ENCODE assay signal across 10 cellular contexts in genomic region chr2:28802975-28803429, GRCh38. TPM values are rescaled to one million over a fixed set of nuclear protein-coding genes. Genes with fewer than 3 reads are reported as not detected.
DNase-seq lines count a peak whose midpoint lies in the region; ATAC-seq and TF ChIP-seq lines count a peak whose summit lies in the region.
"Had no signal": no experiment of that assay in that cellular context is flagged by ENCODE, and none has a peak within 500 bp of the region (broad histone marks: within the 10 kb centered on the region; RNA-seq: fewer than 3 reads in every experiment).

No MANE protein-coding gene starts in this region.

- peak overlapping the region; percentile 29 to 59 for H3K27ac Mint-ChIP-seq in natural killer cell
- H3K27ac Mint-ChIP-seq in natural killer cell treated with Interleukin-12 subunit alpha and Interleukin-12 subunit beta and Interleukin-15 and Interleukin-18, amount 100 ng/mL, for 72 hours = peak overlapping the region in 1 of 2 donors; percentile 9
- no peak overlapping the region for H3K27ac Mint-ChIP-seq in activated CD4-positive, alpha-beta T cell treated with anti-CD3 and anti-CD28 coated beads for 36 hours

- DNase-seq in natural killer cell (no peak), amniotic epithelial cell (ENCODE audit: low read depth) (peak; percentile 75), iris pigment epithelial cell (ENCODE audit: low read depth) (peak; percentile 78)
- DNase-seq in natural killer cell treated with Interleukin-12 subunit alpha and Interleukin-12 subunit beta and Interleukin-15 and Interleukin-18, amount 100 ng/mL, for 72 hours (ENCODE audit: low spot score) = no peak
- no peak for DNase-seq in activated CD4-positive, alpha-beta T cell treated with anti-CD3 and anti-CD28 coated beads for 36 hours
- DNase-seq: activated CD4-positive, alpha-beta T cell treated with anti-CD3 and anti-CD28 coated beads, Interleukin-2, amount 50 U/mL, for 48 hours; heart left ventricle had no signal

- H3K4me3 Mint-ChIP-seq in natural killer cell = no peak overlapping the region
- H3K4me3 Mint-ChIP-seq in natural killer cell treated with Interleukin-12 subunit alpha and Interleukin-12 subunit beta and Interleukin-15 and Interleukin-18, amount 100 ng/mL, for 72 hours = no peak overlapping the region
- no peak overlapping the region for H3K4me3 Mint-ChIP-seq in activated CD4-positive, alpha-beta T cell treated with anti-CD3 and anti-CD28 coated beads for 36 hours

- H3K27me3 Mint-ChIP-seq in natural killer cell (ENCODE audit: low read depth in 2 of 2) = no peaks in the 10 kb centered on the region
- H3K27me3 Mint-ChIP-seq in natural killer cell treated with Interleukin-12 subunit alpha and Interleukin-12 subunit beta and Interleukin-15 and Interleukin-18, amount 100 ng/mL, for 72 hours = no peaks in the 10 kb centered on the region
- H3K27me3 Mint-ChIP-seq in activated CD4-positive, alpha-beta T cell treated with anti-CD3 and anti-CD28 coated beads for 36 hours = no peaks in the 10 kb centered on the region

- peaks cover 7 to 13% of the 10 kb centered on the region in 2 donors for H3K4me1 Mint-ChIP-seq in natural killer cell
- H3K4me1 Mint-ChIP-seq in natural killer cell treated with Interleukin-12 subunit alpha and Interleukin-12 subunit beta and Interleukin-15 and Interleukin-18, amount 100 ng/mL, for 72 hours (ENCODE audit: low read depth in 2 of 2) = peaks cover 4 to 5% of the 10 kb centered on the region in 2 donors
- peaks cover 2% of the 10 kb centered on the region for H3K4me1 Mint-ChIP-seq in activated CD4-positive, alpha-beta T cell treated with anti-CD3 and anti-CD28 coated beads for 36 hours

- intact Hi-C loops in natural killer cell (cut with micrococcal nuclease) = no loop called here
- intact Hi-C loops in activated CD4-positive, alpha-beta T cell treated with anti-CD3 and anti-CD28 coated beads for 36 hours (cut with DNase I, micrococcal nuclease) = no loop called here

- no peaks in the 10 kb centered on the region for H3K36me3 Mint-ChIP-seq in natural killer cell
- H3K36me3 Mint-ChIP-seq in natural killer cell treated with Interleukin-12 subunit alpha and Interleukin-12 subunit beta and Interleukin-15 and Interleukin-18, amount 100 ng/mL, for 72 hours = peaks cover 15% of the 10 kb centered on the region
- peaks cover 31% of the 10 kb centered on the region for H3K36me3 Mint-ChIP-seq in activated CD4-positive, alpha-beta T cell treated with anti-CD3 and anti-CD28 coated beads for 36 hours (ENCODE audit: low read depth)

- H3K9me3 Mint-ChIP-seq in natural killer cell = no peaks in the 10 kb centered on the region
- no peaks in the 10 kb centered on the region for H3K9me3 Mint-ChIP-seq in natural killer cell treated with Interleukin-12 subunit alpha and Interleukin-12 subunit beta and Interleukin-15 and Interleukin-18, amount 100 ng/mL, for 72 hours
- H3K9me3 Mint-ChIP-seq in activated CD4-positive, alpha-beta T cell treated with anti-CD3 and anti-CD28 coated beads for 36 hours (ENCODE audit: low read depth) = no peaks in the 10 kb centered on the region

- ATAC-seq in natural killer cell (no peak), GM21825 (IDR thresholded peaks at IDR 0.05; ENCODE audit: unreplicated experiment) (no peak), GM19452 (IDR thresholded peaks at IDR 0.05; ENCODE audit: unreplicated experiment) (no peak), HG03457 (IDR thresholded peaks at IDR 0.05; ENCODE audit: unreplicated experiment) (no peak)
- ATAC-seq in natural killer cell treated with Interleukin-12 subunit alpha and Interleukin-12 subunit beta and Interleukin-15 and Interleukin-18, amount 100 ng/mL, for 72 hours = no peak
- no peak for ATAC-seq in activated CD4-positive, alpha-beta T cell treated with anti-CD3 and anti-CD28 coated beads for 36 hours
- ATAC-seq: heart left ventricle had no signal

- POLR2A ChIA-PET in activated CD4-positive, alpha-beta T cell treated with anti-CD3 and anti-CD28 coated beads for 36 hours (lab: Charles Lee) = no interaction called here

- CTCF ChIA-PET in activated CD4-positive, alpha-beta T cell treated with anti-CD3 and anti-CD28 coated beads for 36 hours (lab: Charles Lee) = interaction anchor here (1.2 to 2.0 kb wide), 4 partner anchors 14 to 236 kb away, joined by 3 to 7 read pairs (median 4); no protein-coding TSS in a partner anchor

- TF ChIP-seq CTCF in natural killer cell (IDR thresholded peaks at IDR 0.05) = no peak

RNA-seq across cellular contexts. Expression of gene SPDYA, which starts 7.6 kb away (rescaled TPM):
- total RNA-seq in natural killer cell = 1 to 10 TPM; 5.6 to 8.1 (median 8.0) TPM
- 1 to 10 TPM; 2.6 to 4.5 TPM for total RNA-seq in natural killer cell treated with Interleukin-12 subunit alpha and Interleukin-12 subunit beta and Interleukin-15 and Interleukin-18, amount 100 ng/mL, for 72 hours
- 1 to 10 TPM in 1 of 2 experiments, under 1 TPM in 1; 0.93 to 1.2 TPM for total RNA-seq in activated CD4-positive, alpha-beta T cell treated with anti-CD3 and anti-CD28 coated beads for 36 hours

RNA-seq across cellular contexts. Expression of gene PPP1CB, which starts 51.4 kb away (rescaled TPM):
- total RNA-seq in natural killer cell = 100 to 1,000 TPM; 157 to 200 (median 181) TPM
- total RNA-seq in natural killer cell treated with Interleukin-12 subunit alpha and Interleukin-12 subunit beta and Interleukin-15 and Interleukin-18, amount 100 ng/mL, for 72 hours = 100 to 1,000 TPM; 188 to 299 TPM
- total RNA-seq in activated CD4-positive, alpha-beta T cell treated with anti-CD3 and anti-CD28 coated beads for 36 hours = 100 to 1,000 TPM; 153 to 213 TPM

Comparison
In these comparisons a context has a peak if more than half of its experiments do, and no peak if none do; other contexts are left out.
1. DNase-seq: peak in amniotic epithelial cell (single experiment) and iris pigment epithelial cell (single experiment); none in natural killer cell (single experiment), natural killer cell treated with Interleukin-12 subunit alpha and Interleukin-12 subunit beta and Interleukin-15 and Interleukin-18, amount 100 ng/mL, for 72 hours (single experiment) and activated CD4-positive, alpha-beta T cell treated with anti-CD3 and anti-CD28 coated beads for 36 hours (single experiment).